8 cellular contexts compared by ENCODE assay signal in the genomic region with DNA sequence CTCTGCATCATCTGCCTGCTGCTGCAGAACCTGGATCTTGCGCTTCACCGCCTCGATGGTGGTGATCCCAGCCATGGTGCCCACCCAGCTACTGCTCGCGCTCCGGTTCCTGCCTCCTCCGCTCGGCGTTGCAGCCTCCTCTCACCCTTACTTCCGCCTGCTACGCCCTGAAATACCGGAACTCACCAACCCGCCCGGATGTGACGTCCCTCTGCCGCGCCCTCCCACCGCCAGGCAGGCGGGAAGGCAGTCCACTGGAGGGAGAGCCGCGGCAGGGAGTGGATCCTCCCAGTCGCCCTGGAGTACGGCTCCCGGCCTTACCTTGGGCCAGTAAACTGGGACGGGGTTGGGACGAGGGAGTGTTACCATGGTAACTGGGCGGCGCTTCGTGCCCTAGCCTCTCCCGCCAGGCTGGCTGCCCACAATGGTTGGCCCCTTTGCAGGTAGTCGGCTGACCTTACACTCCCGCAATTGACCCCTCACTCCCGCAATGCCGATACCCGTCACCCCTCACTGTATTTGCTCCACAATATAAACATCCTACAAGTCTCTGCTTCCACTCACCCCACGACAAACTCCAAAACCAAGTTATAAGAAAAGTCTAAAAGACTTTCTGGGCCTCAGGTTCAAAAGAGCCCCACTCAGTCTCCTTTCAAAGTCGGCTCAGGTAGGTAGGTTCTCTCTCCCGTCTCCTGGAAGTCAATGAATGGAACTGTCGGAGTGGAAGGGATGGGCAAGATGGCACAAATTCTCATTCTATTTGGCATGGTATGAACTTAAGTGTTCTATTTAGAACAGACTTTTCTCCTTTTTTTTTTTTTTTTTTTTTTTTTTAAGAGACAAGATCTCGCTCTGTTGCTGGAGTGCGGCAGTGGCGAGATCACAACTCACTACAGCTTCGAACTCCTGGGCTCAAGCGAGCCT. TPM values are rescaled to one million over a fixed set of nuclear protein-coding genes. Genes with fewer than 3 reads are reported as not detected.
DNase-seq lines count a peak whose midpoint lies in the region; ATAC-seq and TF ChIP-seq lines count a peak whose summit lies in the region.

No MANE protein-coding gene starts in this region.

- H2BK12ac ChIP-seq in H9 (ENCODE audit: insufficient read length, low read depth, low read length), result no peak overlapping the region

- peaks cover 50% of the 10 kb centered on the region for H3F3A ChIP-seq in MM.1S (ENCODE audit: insufficient read depth, low read length)
- no peaks in the 10 kb centered on the region for H3F3A ChIP-seq in neural cell (ENCODE audit: insufficient read depth, low read length, poor library complexity, severe bottlenecking)

- peaks cover 3% of the 10 kb centered on the region for H3K79me1 ChIP-seq in H9 (ENCODE audit: insufficient read depth, low read depth, low read length, poor library complexity, severe bottlenecking)

- no peak overlapping the region for H3K56ac ChIP-seq in H9 (ENCODE audit: insufficient read length, low read depth, low read length)

- H4K91ac ChIP-seq in H9 (ENCODE audit: insufficient read length, low read depth, low read length), result no peak overlapping the region

- H3K4me3 Mint-ChIP-seq in H9, result peak overlapping the region; percentile 100
- peak overlapping the region; percentile 99 for H3K4me3 Mint-ChIP-seq in stimulated activated naive CD8-positive, alpha-beta T cell treated with anti-CD3 and anti-CD28 coated beads, Interleukin-15, amount 100 ng/mL, for 72 hours

- no peak overlapping the region for H2BK15ac ChIP-seq in H9 (ENCODE audit: low read depth, low read length)

- H2AK5ac ChIP-seq in H9 (ENCODE audit: insufficient read length, low read length), result no peak overlapping the region

- no peak overlapping the region for H2BK5ac ChIP-seq in H9 (ENCODE audit: insufficient read length, low read length)

- DNase-seq in H9 (peak; percentile 100), MM.1S (peak; percentile 98), SHP77 treated with DMSO at 0.1 percent for 48 hours (lab: John Stamatoyannopoulos, UW) (peak; percentile 100), activated gamma-delta T cell treated with Interleukin-2 at 50 U/mL for 16 hours (peak; percentile 91), fibroblast of villous mesenchyme (ENCODE audit: low read depth) (peak; percentile 96)
- DNase-seq in stimulated activated naive CD8-positive, alpha-beta T cell treated with anti-CD3 and anti-CD28 coated beads, Interleukin-15, amount 100 ng/mL, for 72 hours, result peak; percentile 92 to 95

- H3K23ac ChIP-seq in H9 (ENCODE audit: insufficient read length, low read depth, low read length), result no peak overlapping the region

- H3K27me3 ChIP-seq in H9 (ENCODE audit: insufficient read depth, low read length) (no peaks in the 10 kb centered on the region; the same call in 1 of the 2 replicates), MM.1S (replicated peaks; ENCODE audit: insufficient read depth, low read length) (no peaks in the 10 kb centered on the region), neural cell (ENCODE audit: insufficient read depth, low read depth, low read length) (no peaks in the 10 kb centered on the region)

- peaks cover 9% of the 10 kb centered on the region for H3K23me2 ChIP-seq in H9 (ENCODE audit: insufficient read length, low read depth, low read length, poor library complexity, severe bottlenecking)

- H3K36me3 Mint-ChIP-seq in H9 (ENCODE audit: insufficient read depth in 1 of 3, low read depth in 3 of 3), result peaks cover 25 to 38% (median 26%) of the 10 kb centered on the region in 3 experiments

- H3K4me1 Mint-ChIP-seq in H9, result peaks cover 65 to 79% of the 10 kb centered on the region in 2 experiments
- peaks cover 32% of the 10 kb centered on the region for H3K4me1 Mint-ChIP-seq in stimulated activated naive CD8-positive, alpha-beta T cell treated with anti-CD3 and anti-CD28 coated beads, Interleukin-15, amount 100 ng/mL, for 72 hours

- H3K9ac ChIP-seq in ES-I3 (ENCODE audit: low read depth, low read length) (peak overlapping the region; percentile 80), H9 (ENCODE audit: extremely low read depth, insufficient read length, low read length) (peak overlapping the region; percentile 84), MM.1S (ENCODE audit: low read length) (peak overlapping the region; percentile 76), neural cell (ENCODE audit: low read length) (peak overlapping the region; percentile 90)

- peak overlapping the region; percentile 25 for H2BK120ac ChIP-seq in H9 (ENCODE audit: low read depth, low read length, poor library complexity, severe bottlenecking)

- H4K8ac ChIP-seq in H9 (replicated peaks; ENCODE audit: insufficient read length, low read depth, low read length), result no peak overlapping the region

- H3K27me3 Mint-ChIP-seq in H9 (ENCODE audit: low read depth), result peaks cover 4% of the 10 kb centered on the region
- H3K27me3 Mint-ChIP-seq in stimulated activated naive CD8-positive, alpha-beta T cell treated with anti-CD3 and anti-CD28 coated beads, Interleukin-15, amount 100 ng/mL, for 72 hours, result no peaks in the 10 kb centered on the region

- H3K4me3 ChIP-seq in MM.1S (ENCODE audit: low read length) (peak overlapping the region; percentile 89), fibroblast of villous mesenchyme (ENCODE audit: low read depth, low read length) (peak overlapping the region; percentile 96), neural cell (ENCODE audit: low read length) (peak overlapping the region; percentile 98)

- H3K4ac ChIP-seq in H9 (ENCODE audit: low read depth, low read length), result no peak overlapping the region

- no peak overlapping the region for H2AFZ ChIP-seq in H9 (ENCODE audit: low read length)
- H2AFZ ChIP-seq in MM.1S (ENCODE audit: low read length), result peak overlapping the region; percentile 54
- peak overlapping the region; percentile 93 for H2AFZ ChIP-seq in neural cell (ENCODE audit: low read depth, low read length)

- H3K79me2 ChIP-seq in H9 (ENCODE audit: insufficient read depth, low read length) (peaks cover 39% of the 10 kb centered on the region), MM.1S (ENCODE audit: low read length) (peaks cover 47% of the 10 kb centered on the region), neural cell (replicated peaks; ENCODE audit: insufficient read depth, low read length) (peaks cover 44% of the 10 kb centered on the region)

- no peaks in the 10 kb centered on the region; a peak in 2 of 5 replicates for H3K9me3 Mint-ChIP-seq in H9
- no peaks in the 10 kb centered on the region for H3K9me3 Mint-ChIP-seq in stimulated activated naive CD8-positive, alpha-beta T cell treated with anti-CD3 and anti-CD28 coated beads, Interleukin-15, amount 100 ng/mL, for 72 hours

- H4K5ac ChIP-seq in H9 (ENCODE audit: insufficient read length, low read depth, low read length), result no peak overlapping the region

- no peaks in the 10 kb centered on the region for H3K9me2 ChIP-seq in MM.1S (replicated peaks; ENCODE audit: insufficient read depth, low read length)
- no peaks in the 10 kb centered on the region for H3K9me2 ChIP-seq in neural cell (ENCODE audit: insufficient read depth, low read length)

- no CpG with 5 or more reads among the region's 44 CpGs for WGBS in H9 (ENCODE audit: extremely low coverage, insufficient read length, low lambda C conversion rate)

- no peak overlapping the region for H3T11ph ChIP-seq in H9 (ENCODE audit: low read length)

- peak; percentile 37 for TF ChIP-seq RAD21 in neural cell (conservative IDR thresholded peaks at IDR 0.05)

- no peak overlapping the region for H2BK20ac ChIP-seq in H9 (ENCODE audit: low read depth, low read length, poor library complexity, severe bottlenecking)

- peaks cover 40% of the 10 kb centered on the region for H3K4me1 ChIP-seq in ES-I3 (ENCODE audit: insufficient read depth, low read length)
- peaks cover 11% of the 10 kb centered on the region; the same call in 1 of the 2 replicates for H3K4me1 ChIP-seq in H9 (ENCODE audit: insufficient read depth, low read length)
- H3K4me1 ChIP-seq in MM.1S (ENCODE audit: low read length), result peaks cover 49% of the 10 kb centered on the region

- H4K20me1 ChIP-seq in H9 (ENCODE audit: control insufficient read depth, insufficient read depth, insufficient read length), result no peaks in the 10 kb centered on the region
- peaks cover 36% of the 10 kb centered on the region for H4K20me1 ChIP-seq in MM.1S (ENCODE audit: insufficient read depth, low read length)
- H4K20me1 ChIP-seq in neural cell (ENCODE audit: insufficient read depth), result no peaks in the 10 kb centered on the region

- peak; percentile 80 for ATAC-seq in stimulated activated naive CD8-positive, alpha-beta T cell treated with anti-CD3 and anti-CD28 coated beads, Interleukin-15, amount 100 ng/mL, for 72 hours

- peak overlapping the region; percentile 100 for H3K27ac Mint-ChIP-seq in H9
- peak overlapping the region; percentile 90 to 98 for H3K27ac Mint-ChIP-seq in stimulated activated naive CD8-positive, alpha-beta T cell treated with anti-CD3 and anti-CD28 coated beads, Interleukin-15, amount 100 ng/mL, for 72 hours

- TF ChIP-seq EP300 in neural cell (conservative IDR thresholded peaks at IDR 0.05; ENCODE audit: poor library complexity, severe bottlenecking), result peak; percentile 48

- TF ChIP-seq CTCF in H9 (conservative IDR thresholded peaks at IDR 0.05), result no peak
- TF ChIP-seq CTCF in MM.1S (IDR thresholded peaks at IDR 0.05; ENCODE audit: low read length), result no peak
- TF ChIP-seq CTCF in fibroblast of villous mesenchyme (IDR thresholded peaks at IDR 0.05; ENCODE audit: insufficient read depth, low read depth, low read length), result peak; percentile 4
- TF ChIP-seq CTCF in neural cell (IDR thresholded peaks at IDR 0.05; ENCODE audit: poor library complexity, severe bottlenecking), result peak; percentile 44

- no peaks in the 10 kb centered on the region for H3K9me3 ChIP-seq in ES-I3 (ENCODE audit: control insufficient read depth, insufficient read depth, low read length)
- no peaks in the 10 kb centered on the region for H3K9me3 ChIP-seq in H9 (ENCODE audit: control insufficient read depth, low read depth, low read length)
- no peaks in the 10 kb centered on the region for H3K9me3 ChIP-seq in MM.1S (replicated peaks; ENCODE audit: insufficient read depth, low read length)
- H3K9me3 ChIP-seq in neural cell (ENCODE audit: low read length), result no peaks in the 10 kb centered on the region

- H3K27ac ChIP-seq in H9 (ENCODE audit: insufficient read length, low read depth, low read length) (peak overlapping the region; percentile 81), MM.1S (ENCODE audit: low read length) (peak overlapping the region; percentile 69), neural cell (ENCODE audit: low read length) (peak overlapping the region; percentile 90)

- H3K36me3 ChIP-seq in ES-I3 (ENCODE audit: insufficient read depth, low read length) (no peaks in the 10 kb centered on the region; the same call in 1 of the 2 replicates), MM.1S (replicated peaks; ENCODE audit: insufficient read depth, low read length) (no peaks in the 10 kb centered on the region), neural cell (ENCODE audit: insufficient read depth, low read length) (no peaks in the 10 kb centered on the region)

- H3K4me2 ChIP-seq in H9 (ENCODE audit: insufficient read depth, insufficient read length, low read length) (peak overlapping the region; percentile 100), MM.1S (ENCODE audit: low read depth, low read length) (peak overlapping the region; percentile 87), neural cell (ENCODE audit: low read length) (peak overlapping the region; percentile 86)

- no peak overlapping the region for H3K14ac ChIP-seq in H9 (ENCODE audit: insufficient read depth, low read length)

- H3K18ac ChIP-seq in H9 (ENCODE audit: insufficient read length, low read depth, low read length), result no peak overlapping the region

RNA-seq across cellular contexts. Expression of a gene that starts 8.6 kb away (rescaled TPM):
- 508 and 513 TPM in 2 replicates for total RNA-seq in H9 (2021)
- 333 and 503 TPM in 2 replicates for total RNA-seq in fibroblast of villous mesenchyme
- 339 and 356 TPM in 2 replicates for polyA plus RNA-seq in neural cell
- polyA minus RNA-seq in neural cell, result 205 and 256 TPM in 2 replicates

RNA-seq across cellular contexts. Expression of a gene that starts 22.8 kb away (rescaled TPM):
- total RNA-seq in H9 (2021), result not detected in 2 replicates
- total RNA-seq in fibroblast of villous mesenchyme, result not detected in 2 replicates
- not detected in 2 replicates for polyA plus RNA-seq in neural cell
- polyA minus RNA-seq in neural cell, result not detected in 2 replicates

RNA-seq across cellular contexts. Expression of a gene that starts 28.4 kb away (rescaled TPM):
- total RNA-seq in H9 (2021) (0.04 TPM in 1 of 2 replicates, not detected in the other), fibroblast of villous mesenchyme (under 0.01 TPM in 1 of 2 replicates, not detected in the other)
- polyA plus RNA-seq in neural cell, result 0.09 TPM in 1 of 2 replicates, not detected in the other
- polyA minus RNA-seq in neural cell, result 0.23 and 0.24 TPM in 2 replicates

RNA-seq across cellular contexts. Expression of a gene that starts 37.4 kb away (rescaled TPM):
- total RNA-seq in H9 (2021) (258 and 265 TPM in 2 replicates), fibroblast of villous mesenchyme (79.6 and 126 TPM in 2 replicates)
- polyA plus RNA-seq in neural cell, result 41.4 and 44.7 TPM in 2 replicates
- polyA minus RNA-seq in neural cell, result 102 and 119 TPM in 2 replicates

Comparison
In these comparisons a context has a peak if more than half of its experiments do, and no peak if none do; other contexts are left out.
1. Peak in every context shown above with its lines: DNase-seq, ATAC-seq, H3K4me3 ChIP-seq and H3K27ac ChIP-seq.
2. CTCF ChIP-seq: peak in fibroblast of villous mesenchyme (single experiment) and neural cell (single experiment); none in H9 (single experiment) and MM.1S (single experiment).